In genomic region chr12:41264281-41264680, GRCh38 we compare ENCODE assay signal across 9 cellular contexts.
A peak's percentile ranks its signal among the peaks of the same experiment; 100 is the strongest.
DNase-seq lines count a peak whose midpoint lies in the region; ATAC-seq and TF ChIP-seq lines count a peak whose summit lies in the region.
"Had no signal": no experiment of that assay in that cellular context is flagged by ENCODE, and none has a peak within 500 bp of the region (broad histone marks: within the 10 kb centered on the region; RNA-seq: fewer than 3 reads in every experiment).

No MANE protein-coding gene starts in this region.

- no peaks in the 10 kb centered on the region for H3K79me2 ChIP-seq in SU-DHL-6 (ENCODE audit: insufficient read depth, low read length)

- H3K9me3 ChIP-seq in SU-DHL-6 (ENCODE audit: insufficient read depth, low read length) (no peaks in the 10 kb centered on the region), left lung (no peaks in the 10 kb centered on the region)

- TF ChIP-seq CTCF in SU-DHL-6 (IDR thresholded peaks at IDR 0.05; ENCODE audit: insufficient read depth, low read length, poor library complexity, severe bottlenecking) (peak; percentile 23), left lung (IDR thresholded peaks at IDR 0.05) (peak in 1 of 2 donors; percentile 22)

- H3K36me3 ChIP-seq in SU-DHL-6 (ENCODE audit: low read length) (no peaks in the 10 kb centered on the region), left lung (no peaks in the 10 kb centered on the region)

- peak; percentile 51 for ATAC-seq in HG03520 (IDR thresholded peaks at IDR 0.05; ENCODE audit: unreplicated experiment)
- peak; percentile 44 for ATAC-seq in left lung
- ATAC-seq in HG03571 (IDR thresholded peaks at IDR 0.05; ENCODE audit: unreplicated experiment): no peak
- ATAC-seq: esophagus mucosa had no signal

- H3F3A ChIP-seq in SU-DHL-6 (ENCODE audit: insufficient read depth): no peaks in the 10 kb centered on the region

- no peak overlapping the region for H3K4me2 ChIP-seq in SU-DHL-6 (ENCODE audit: low read depth, low read length, poor library complexity, severe bottlenecking)

- H3K9me2 ChIP-seq in SU-DHL-6 (replicated peaks; ENCODE audit: insufficient read depth, low read length): no peaks in the 10 kb centered on the region

- DNase-seq in DMS53 (lab: John Stamatoyannopoulos, UW) (peak; percentile 64), left lung (no peak), mucosa of gallbladder (ENCODE audit: low spot score) (no peak), NCI-H2196 treated with DMSO at 0.1 percent for 48 hours (lab: John Stamatoyannopoulos, UW; ENCODE audit: unreplicated experiment) (no peak), NCI-H2029 treated with DMSO at 0.1 percent for 48 hours (lab: John Stamatoyannopoulos, UW) (no peak)

- H3K9ac ChIP-seq in SU-DHL-6 (ENCODE audit: low read length): no peak overlapping the region

- no peaks in the 10 kb centered on the region for H4K20me1 ChIP-seq in SU-DHL-6 (ENCODE audit: low read depth, low read length)

- H3K27ac ChIP-seq in SU-DHL-6 (ENCODE audit: low read depth, low read length): no peak overlapping the region
- H3K27ac ChIP-seq in left lung: no peak overlapping the region

- H2AFZ ChIP-seq in SU-DHL-6 (ENCODE audit: low read depth, low read length, severe bottlenecking): no peak overlapping the region

- H3K4me3 ChIP-seq in SU-DHL-6 (ENCODE audit: insufficient read depth, low read length, poor library complexity, severe bottlenecking): no peak overlapping the region
- H3K4me3 ChIP-seq in left lung: no peak overlapping the region

- no peaks in the 10 kb centered on the region for H3K4me1 ChIP-seq in left lung

- intact Hi-C loops in left lung (cut with DNase I): no loop called here

- H3K27me3 ChIP-seq in SU-DHL-6 (ENCODE audit: low read length) (no peaks in the 10 kb centered on the region), left lung (no peaks in the 10 kb centered on the region)
